Comparison of ENCODE assay signal across 26 cellular contexts in genomic region chr21:27149034-27149433, GRCh38.
DNase-seq lines count a peak whose midpoint lies in the region; TF ChIP-seq lines count a peak whose summit lies in the region.
"Had no signal": no experiment of that assay in that cellular context is flagged by ENCODE, and none has a peak within 500 bp of the region (broad histone marks: within the 10 kb centered on the region; RNA-seq: fewer than 3 reads in every experiment).

No MANE protein-coding gene starts in this region.

- H3K9me2 ChIP-seq in MM.1S (replicated peaks; ENCODE audit: insufficient read depth, low read length) = no peaks in the 10 kb centered on the region

- no peak overlapping the region for H2AFZ ChIP-seq in MM.1S (ENCODE audit: low read length)

- DNase-seq in HFFc6 (peak; percentile 27), cardiac fibroblast (ENCODE audit: low read depth in 2 of 2) (peak; percentile 28 to 41), iris pigment epithelial cell (ENCODE audit: low read depth) (peak; percentile 10), activated gamma-delta T cell treated with Interleukin-2 at 50 U/mL for 16 hours (no peak), testis (no peak), MM.1S (no peak), COLO668 (lab: John Stamatoyannopoulos, UW; ENCODE audit: unreplicated experiment) (no peak)
- DNase-seq: activated CD4-positive, alpha-beta T cell treated with anti-CD3 and anti-CD28 coated beads for 48 hours; activated CD8-positive, alpha-beta memory T cell treated with anti-CD3 and anti-CD28 coated beads, Interleukin-2, amount 10 ng/mL, durations not matched to agents 7 days and 5 days; C1 segment of cervical spinal cord; caudate nucleus; GOT3; MV-4-11; NCI-H1694 treated with DMSO at 0.1 percent for 48 hours; NCI-H2227 treated with DMSO at 0.1 percent for 48 hours; NCI-H82; nephron progenitor cell; posterior cingulate gyrus; SHP77; stimulated activated CD4-positive, alpha-beta T cell treated with anti-CD3 and anti-CD28 coated beads, Interleukin-1b, Interleukin-23, amount 100 ng/mL, for 48 hours; stimulated activated naive B cell treated with anti-CD40 and anti-IgM and Interleukin-4, amounts not matched to agents 10 μg/mL and 1 μg/mL and 100 μg/mL, for 72 hours; T-cell had no signal

- no peak overlapping the region for H3K4me2 ChIP-seq in MM.1S (ENCODE audit: low read depth, low read length)

- H3K27me3 ChIP-seq in testis = no peaks in the 10 kb centered on the region
- no peaks in the 10 kb centered on the region for H3K27me3 ChIP-seq in MM.1S (replicated peaks; ENCODE audit: insufficient read depth, low read length)

- H3K36me3 ChIP-seq in testis (ENCODE audit: low read depth, missing control alignments) (no peaks in the 10 kb centered on the region), MM.1S (replicated peaks; ENCODE audit: insufficient read depth, low read length) (no peaks in the 10 kb centered on the region)

- H3K27ac Mint-ChIP-seq in HFFc6 = no peak overlapping the region
- H3K27ac Mint-ChIP-seq: activated CD8-positive, alpha-beta memory T cell treated with anti-CD3 and anti-CD28 coated beads, Interleukin-2, amount 10 ng/mL, durations not matched to agents 7 days and 5 days; activated T-helper 2 cell treated with anti-CD3 and anti-CD28 coated beads, Interferon-gamma antibody, Interleukin-2, Interleukin-4, amounts not matched to agents 10 μg/mL and 5 μg/mL and 100 μg/mL, durations not matched to agents 14 hours and 24 hours and 36 hours; mesothelial cell of epicardium; nephron progenitor cell; stimulated activated naive B cell treated with anti-CD40 and anti-IgM and Interleukin-4, amounts not matched to agents 10 μg/mL and 1 μg/mL and 100 μg/mL, for 72 hours; T-cell had no signal

- H3K27ac ChIP-seq in testis = no peak overlapping the region
- H3K27ac ChIP-seq in MM.1S (ENCODE audit: low read length) = no peak overlapping the region
- H3K27ac ChIP-seq: epithelial cell of prostate had no signal

- no peaks in the 10 kb centered on the region for H4K20me1 ChIP-seq in MM.1S (ENCODE audit: insufficient read depth, low read length)

- H3K9ac ChIP-seq in MM.1S (ENCODE audit: low read length) = no peak overlapping the region

- H3K4me1 Mint-ChIP-seq in HFFc6 (ENCODE audit: low read depth) = peaks cover 5% of the 10 kb centered on the region; the same call in 1 of the 2 replicates
- H3K4me1 Mint-ChIP-seq: activated CD8-positive, alpha-beta memory T cell treated with anti-CD3 and anti-CD28 coated beads, Interleukin-2, amount 10 ng/mL, durations not matched to agents 7 days and 5 days; stimulated activated naive B cell treated with anti-CD40 and anti-IgM and Interleukin-4, amounts not matched to agents 10 μg/mL and 1 μg/mL and 100 μg/mL, for 72 hours; T-cell had no signal

- no peaks in the 10 kb centered on the region for H3K79me2 ChIP-seq in MM.1S (ENCODE audit: low read length)

- H3K4me1 ChIP-seq in testis = no peaks in the 10 kb centered on the region
- no peaks in the 10 kb centered on the region for H3K4me1 ChIP-seq in MM.1S (ENCODE audit: low read length)

- TF ChIP-seq POLR2A in testis (IDR thresholded peaks at IDR 0.05) = no peak

- H3K9me3 Mint-ChIP-seq in HFFc6 = no peaks in the 10 kb centered on the region

- TF ChIP-seq CTCF in HFFc6 (IDR thresholded peaks at IDR 0.05) = no peak
- no peak for TF ChIP-seq CTCF in cardiac fibroblast (IDR thresholded peaks at IDR 0.05; ENCODE audit: low read depth, low read length)
- TF ChIP-seq CTCF in testis (IDR thresholded peaks at IDR 0.05) = no peak
- TF ChIP-seq CTCF in MM.1S (IDR thresholded peaks at IDR 0.05; ENCODE audit: low read length) = no peak

- H3K27me3 Mint-ChIP-seq in HFFc6 (ENCODE audit: insufficient read depth) = peaks cover 2% of the 10 kb centered on the region
- H3K27me3 Mint-ChIP-seq: activated CD8-positive, alpha-beta memory T cell treated with anti-CD3 and anti-CD28 coated beads, Interleukin-2, amount 10 ng/mL, durations not matched to agents 7 days and 5 days; stimulated activated naive B cell treated with anti-CD40 and anti-IgM and Interleukin-4, amounts not matched to agents 10 μg/mL and 1 μg/mL and 100 μg/mL, for 72 hours; T-cell had no signal

- H3K4me3 ChIP-seq in cardiac fibroblast (replicated peaks in 1 of 2; ENCODE audit: low read depth in 2 of 2, low read length in 2 of 2) (no peak overlapping the region), testis (no peak overlapping the region), MM.1S (ENCODE audit: low read length) (no peak overlapping the region)
- H3K4me3 ChIP-seq: K562 had no signal

- WGBS in testis, 2 donors = 62 to 63% methylated on average over 2 of the region's 2 CpGs

- H3F3A ChIP-seq in MM.1S (ENCODE audit: insufficient read depth, low read length) = no peaks in the 10 kb centered on the region

- H3K9me3 ChIP-seq in testis = no peaks in the 10 kb centered on the region
- no peaks in the 10 kb centered on the region for H3K9me3 ChIP-seq in MM.1S (replicated peaks; ENCODE audit: insufficient read depth, low read length)

- no peak overlapping the region for H3K4me3 Mint-ChIP-seq in HFFc6
- H3K4me3 Mint-ChIP-seq: activated CD8-positive, alpha-beta memory T cell treated with anti-CD3 and anti-CD28 coated beads, Interleukin-2, amount 10 ng/mL, durations not matched to agents 7 days and 5 days; mesothelial cell of epicardium; nephron progenitor cell; stimulated activated naive B cell treated with anti-CD40 and anti-IgM and Interleukin-4, amounts not matched to agents 10 μg/mL and 1 μg/mL and 100 μg/mL, for 72 hours; T-cell had no signal

- intact Hi-C loops in testis (cut with DNase I; ENCODE audit: low total_unique reads) = no loop called here

- H3K36me3 Mint-ChIP-seq in HFFc6 (ENCODE audit: low read depth) = no peaks in the 10 kb centered on the region
- H3K36me3 Mint-ChIP-seq: activated CD8-positive, alpha-beta memory T cell treated with anti-CD3 and anti-CD28 coated beads, Interleukin-2, amount 10 ng/mL, durations not matched to agents 7 days and 5 days; mesothelial cell of epicardium; stimulated activated naive B cell treated with anti-CD40 and anti-IgM and Interleukin-4, amounts not matched to agents 10 μg/mL and 1 μg/mL and 100 μg/mL, for 72 hours; T-cell had no signal

Comparison
In these comparisons a context has a peak if more than half of its experiments do, and no peak if none do; other contexts are left out.
1. DNase-seq: peak in HFFc6 (single experiment), cardiac fibroblast (2 of 2) and iris pigment epithelial cell (single experiment); none in activated gamma-delta T cell treated with Interleukin-2 at 50 U/mL for 16 hours (single experiment), testis (single experiment), MM.1S (single experiment) and COLO668 (single experiment).